ENCODE assay signal across 26 cellular contexts in the genomic region with DNA sequence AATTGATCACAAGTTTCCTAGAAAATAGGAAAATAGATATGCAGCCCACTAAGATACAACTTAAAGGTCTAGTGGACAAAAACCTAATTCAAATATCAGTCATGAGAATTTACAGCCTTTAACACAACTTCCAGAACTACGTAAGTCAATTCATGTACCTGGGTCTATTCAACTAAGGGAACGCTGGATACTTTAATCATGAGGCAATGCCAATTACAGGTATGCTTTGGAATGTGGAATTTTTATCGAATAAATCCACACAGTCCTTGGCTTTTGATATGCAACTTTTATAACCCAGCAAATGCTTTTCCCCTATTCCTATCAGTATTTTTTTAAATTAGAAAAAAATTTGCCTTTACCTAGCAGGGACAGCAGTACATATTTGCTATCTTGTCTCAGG.
"Had no signal": no experiment of that assay in that cellular context is flagged by ENCODE, and none has a peak within 500 bp of the region (broad histone marks: within the 10 kb centered on the region; RNA-seq: fewer than 3 reads in every experiment).

No MANE protein-coding gene starts in this region.

- H3K36me3 ChIP-seq: neural progenitor cell, ovary, right lobe of liver, sigmoid colon, stomach, thoracic aorta, thyroid gland, tibial nerve, upper lobe of left lung had no signal

- H3K27me3 ChIP-seq: neural progenitor cell, ovary, right lobe of liver, sigmoid colon, stomach, thyroid gland, tibial nerve, upper lobe of left lung had no signal

- H3K4me3 ChIP-seq: neural progenitor cell, ovary, psoas muscle, right lobe of liver, sigmoid colon, stomach, thoracic aorta, thyroid gland, tibial nerve, upper lobe of left lung had no signal

- DNase-seq: natural killer cell; occipital lobe; ovary; posterior cingulate gyrus; psoas muscle; right cardiac atrium; right lobe of liver; sigmoid colon; small intestine; stimulated activated CD4-positive, alpha-beta T cell treated with anti-CD3 and anti-CD28 coated beads, Interleukin-15, amount 100 ng/mL, for 24 hours; stimulated activated CD4-positive, alpha-beta T cell treated with anti-CD3 and anti-CD28 coated beads, Interleukin-2, amount 100 ng/mL, for 24 hours; stimulated activated CD4-positive, alpha-beta T cell treated with anti-CD3 and anti-CD28 coated beads, Interleukin-2, amount 100 ng/mL, for 48 hours; stimulated activated CD4-positive, alpha-beta T cell treated with anti-CD3 and anti-CD28 coated beads, Interleukin-4, amount 100 ng/mL, for 24 hours; stimulated activated naive B cell treated with anti-CD40 and anti-IgM and Interleukin-4, amounts not matched to agents 10 μg/mL and 1 μg/mL and 100 μg/mL, for 72 hours; stimulated activated naive CD4-positive, alpha-beta T cell treated with Interleukin-2 at 50 U/mL for 16 hours; stomach; thyroid gland; trophoblast cell; upper lobe of left lung had no signal

- H3K9me3 ChIP-seq: ovary, psoas muscle, right lobe of liver, stomach, thoracic aorta, thyroid gland, tibial nerve, upper lobe of left lung had no signal

- H3K27ac ChIP-seq: neural progenitor cell, ovary, parathyroid adenoma, psoas muscle, right lobe of liver, sigmoid colon, stomach, thoracic aorta, thyroid gland, tibial nerve, upper lobe of left lung had no signal

- H3K9ac ChIP-seq: neural progenitor cell, parathyroid adenoma had no signal

- H3K79me2 ChIP-seq: parathyroid adenoma had no signal

- H3K4me1 ChIP-seq: neural progenitor cell, parathyroid adenoma, psoas muscle, tibial nerve, upper lobe of left lung had no signal

- H2AFZ ChIP-seq: neural progenitor cell, parathyroid adenoma had no signal

- H3K36me3 Mint-ChIP-seq: neural progenitor cell; stimulated activated effector memory CD8-positive, alpha-beta T cell treated with anti-CD3 and anti-CD28 coated beads, Interleukin-12 subunit alpha, Interleukin-12 subunit beta, amount 100 ng/mL, for 72 hours; stimulated activated naive B cell treated with anti-CD40 and anti-IgM and Interleukin-4, amounts not matched to agents 10 μg/mL and 1 μg/mL and 100 μg/mL, for 72 hours had no signal

- H3K9me3 Mint-ChIP-seq: nephron, neural progenitor cell had no signal

- ATAC-seq: natural killer cell; psoas muscle; right cardiac atrium; right lobe of liver; stimulated activated effector memory CD8-positive, alpha-beta T cell treated with anti-CD3 and anti-CD28 coated beads, Interleukin-12 subunit alpha, Interleukin-12 subunit beta, amount 100 ng/mL, for 72 hours; stimulated activated naive B cell treated with anti-CD40 and anti-IgM and Interleukin-4, amounts not matched to agents 10 μg/mL and 1 μg/mL and 100 μg/mL, for 72 hours had no signal

- H3K4me3 Mint-ChIP-seq: natural killer cell; nephron; neural progenitor cell; stimulated activated effector memory CD8-positive, alpha-beta T cell treated with anti-CD3 and anti-CD28 coated beads, Interleukin-12 subunit alpha, Interleukin-12 subunit beta, amount 100 ng/mL, for 72 hours; stimulated activated naive B cell treated with anti-CD40 and anti-IgM and Interleukin-4, amounts not matched to agents 10 μg/mL and 1 μg/mL and 100 μg/mL, for 72 hours; stimulated activated naive CD8-positive, alpha-beta T cell treated with anti-CD3 and anti-CD28 coated beads, Interleukin-15, Interleukin-2, amounts not matched to agents 100 ng/mL and 50 ng/mL, for 24 hours had no signal

- H3K4me2 ChIP-seq: neural progenitor cell had no signal

- H3K27me3 Mint-ChIP-seq: stimulated activated naive B cell treated with anti-CD40 and anti-IgM and Interleukin-4, amounts not matched to agents 10 μg/mL and 1 μg/mL and 100 μg/mL, for 72 hours; stimulated activated naive CD8-positive, alpha-beta T cell treated with anti-CD3 and anti-CD28 coated beads, Interleukin-15, Interleukin-2, amounts not matched to agents 100 ng/mL and 50 ng/mL, for 24 hours had no signal

- H3K4me1 Mint-ChIP-seq: natural killer cell; nephron; neural progenitor cell; stimulated activated effector memory CD8-positive, alpha-beta T cell treated with anti-CD3 and anti-CD28 coated beads, Interleukin-12 subunit alpha, Interleukin-12 subunit beta, amount 100 ng/mL, for 72 hours; stimulated activated naive B cell treated with anti-CD40 and anti-IgM and Interleukin-4, amounts not matched to agents 10 μg/mL and 1 μg/mL and 100 μg/mL, for 72 hours had no signal
